Comparison of ENCODE assay signal across 8 cellular contexts in genomic region chr19:15323496-15324235, GRCh38. TPM values are rescaled to one million over a fixed set of nuclear protein-coding genes. Genes with fewer than 3 reads are reported as not detected.
DNase-seq lines count a peak whose midpoint lies in the region; ATAC-seq and TF ChIP-seq lines count a peak whose summit lies in the region.

No MANE protein-coding gene starts in this region.

- 18% methylated on average over 5 of the region's 5 CpGs for WGBS in liver

- H3K9me3 Mint-ChIP-seq in brain: peaks cover 0 to 2% (median 0%) of the 10 kb centered on the region in 5 experiments

- H3K27ac ChIP-seq in liver (ENCODE audit: low read depth in 1 of 2, low read length in 2 of 2) (peak overlapping the region; percentile 6 to 36), thoracic aorta (peak overlapping the region; percentile 52 to 73)

- H3K27ac Mint-ChIP-seq in brain: peak overlapping the region in 3 of 5 experiments; percentile 73 to 84 (median 80)

- TF ChIP-seq RAD21 in liver (IDR thresholded peaks at IDR 0.05): peak in 1 of 2 donors; percentile 5

- H3K4me3 Mint-ChIP-seq in brain: peak overlapping the region in 2 of 5 experiments; percentile 39 to 45

- no peak overlapping the region for H3K4me3 ChIP-seq in liver (ENCODE audit: low read depth in 1 of 3, low read length in 3 of 3)
- peak overlapping the region; percentile 12 for H3K4me3 ChIP-seq in thoracic aorta

- peaks cover 95% of the 10 kb centered on the region for H3K4me1 Mint-ChIP-seq in brain

- no peaks in the 10 kb centered on the region for H3K27me3 ChIP-seq in liver (ENCODE audit: control insufficient read depth in 4 of 4, insufficient read depth in 4 of 4, low read length in 3 of 4)
- no peaks in the 10 kb centered on the region for H3K27me3 ChIP-seq in thoracic aorta (replicated peaks; ENCODE audit: insufficient read depth)

- H3K36me3 Mint-ChIP-seq in brain: peaks cover 22% of the 10 kb centered on the region

- no peak overlapping the region for H3K9ac ChIP-seq in liver (ENCODE audit: low read depth in 1 of 2, low read length in 2 of 2)

- no peaks in the 10 kb centered on the region for H3K36me3 ChIP-seq in liver (ENCODE audit: control insufficient read depth in 4 of 4, insufficient read depth in 3 of 4, low read depth in 1 of 4, low read length in 3 of 4)
- no peaks in the 10 kb centered on the region for H3K36me3 ChIP-seq in thoracic aorta

- H3K27me3 Mint-ChIP-seq in brain: no peaks in the 10 kb centered on the region

- no peak for TF ChIP-seq CTCF in brain (conservative IDR thresholded peaks at IDR 0.05)
- TF ChIP-seq CTCF in liver (IDR thresholded peaks at IDR 0.05; ENCODE audit: low read depth, low read length, missing input control): no peak
- TF ChIP-seq CTCF in thoracic aorta (IDR thresholded peaks at IDR 0.05): no peak

- peak; percentile 42 to 63 for ATAC-seq in activated CD4-positive, CD25-positive, alpha-beta regulatory T cell treated with anti-CD3 and anti-CD28 coated beads, Interleukin-2, amount 50 U/mL, for 24 hours
- peak; percentile 13 for ATAC-seq in thoracic aorta (ENCODE audit: insufficient number of reproducible peaks, low FRiP score, low read depth)
- no peak for ATAC-seq in HG02759 (IDR thresholded peaks at IDR 0.05; ENCODE audit: unreplicated experiment)

- H3K9me3 ChIP-seq in liver (ENCODE audit: control insufficient read depth in 4 of 4, low read length in 3 of 4): no peaks in the 10 kb centered on the region
- H3K9me3 ChIP-seq in thoracic aorta: no peaks in the 10 kb centered on the region

- H3K4me1 ChIP-seq in liver (ENCODE audit: control insufficient read depth in 4 of 4, insufficient read depth in 4 of 4, low read length in 3 of 4) (peaks cover 26 to 71% (median 56%) of the 10 kb centered on the region in 4 donors), thoracic aorta (ENCODE audit: control insufficient read depth in 1 of 2, low read depth in 2 of 2) (peaks cover 91 to 98% of the 10 kb centered on the region in 2 donors)

- no peak for DNase-seq in activated CD4-positive, CD25-positive, alpha-beta regulatory T cell treated with anti-CD3 and anti-CD28 coated beads, Interleukin-2, amount 50 U/mL, for 72 hours
- no peak for DNase-seq in thoracic aorta (ENCODE audit: low spot score)
- no peak for DNase-seq in DMS79 treated with DMSO at 0.1 percent for 48 hours (lab: John Stamatoyannopoulos, UW)
- no peak for DNase-seq in activated CD4-positive, alpha-beta T cell treated with anti-CD3 and anti-CD28 coated beads, Interleukin-2, amount 50 U/mL, for 1 hour

TF ChIP-seq in liver, 16 proteins besides CTCF, POLR2A, EP300 and RAD21:
- TF ChIP-seq HNF4A (conservative IDR thresholded peaks at IDR 0.05): peak in 1 of 2 donors; percentile 45
- TF ChIP-seq FOXA2 (IDR thresholded peaks at IDR 0.05): no peak
- no peak for TF ChIP-seq HNF4G (IDR thresholded peaks at IDR 0.05)
- no peak for TF ChIP-seq ATF3 (IDR thresholded peaks at IDR 0.05)
- no peak for TF ChIP-seq JUND (IDR thresholded peaks at IDR 0.05)
- no peak for TF ChIP-seq MAX (IDR thresholded peaks at IDR 0.05)
- peak; percentile 23 for TF ChIP-seq YY1 (IDR thresholded peaks at IDR 0.05)
- no peak for TF ChIP-seq TAF1 (conservative IDR thresholded peaks at IDR 0.05)
- TF ChIP-seq NR2F2 (IDR thresholded peaks at IDR 0.05): peak; percentile 31
- no peak for TF ChIP-seq REST (IDR thresholded peaks at IDR 0.05)
- no peak for TF ChIP-seq SP1 (IDR thresholded peaks at IDR 0.05)
- no peak for TF ChIP-seq ZBTB33 (IDR thresholded peaks at IDR 0.05)
- TF ChIP-seq EGR1 (IDR thresholded peaks at IDR 0.05; ENCODE audit: low read depth in 2 of 2): no peak
- no peak for TF ChIP-seq GABPA (IDR thresholded peaks at IDR 0.05 in 1 of 2, conservative IDR thresholded peaks at IDR 0.05 in 1 of 2)
- TF ChIP-seq RXRA (IDR thresholded peaks at IDR 0.05): peak; percentile 5 to 47
TF ChIP-seq in liver: peak in this region for 4.

RNA-seq across cellular contexts. Expression of gene BRD4, which starts 8.7 kb away (rescaled TPM):
- polyA plus RNA-seq in brain (ENCODE audit: insufficient read depth, low read depth, low replicate concordance): 46.0 TPM
- total RNA-seq in liver: 10 to 100 TPM; 20.2 to 20.7 TPM
- polyA plus RNA-seq in liver: 10 to 100 TPM; 13.6 to 25.8 TPM
- total RNA-seq in thoracic aorta: 10 to 100 TPM; 49.0 to 70.9 TPM

RNA-seq across cellular contexts. Expression of gene AKAP8, which starts 55.9 kb away (rescaled TPM):
- polyA plus RNA-seq in brain (ENCODE audit: insufficient read depth, low read depth, low replicate concordance) (5.4 TPM), liver (1 to 10 TPM; 7.5 to 7.7 TPM)
- total RNA-seq in liver (10 to 100 TPM; 12.0 to 12.4 TPM), thoracic aorta (10 to 100 TPM; 18.7 to 54.9 TPM)
